In the genomic region with DNA sequence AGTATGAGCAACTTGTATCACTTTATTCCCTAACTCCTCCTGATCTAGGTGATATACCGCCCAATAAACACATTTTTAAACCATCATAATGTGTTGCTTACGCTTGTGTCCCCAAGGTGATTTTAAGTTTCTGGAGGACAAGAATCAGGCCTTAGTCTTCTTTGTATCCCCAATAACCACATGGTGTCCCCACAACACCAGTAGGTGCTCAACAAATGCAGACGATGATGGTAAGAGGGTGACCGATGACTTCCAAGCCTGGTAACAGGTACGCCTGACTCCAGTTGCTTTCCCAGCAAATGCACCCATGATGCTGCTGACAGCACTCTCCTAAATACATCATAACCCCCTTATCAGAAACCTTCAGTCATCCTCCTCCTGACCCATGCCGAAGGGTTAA, we compare ENCODE assay signal across 25 cellular contexts.
"Had no signal": no experiment of that assay in that cellular context is flagged by ENCODE, and none has a peak within 500 bp of the region (broad histone marks: within the 10 kb centered on the region; RNA-seq: fewer than 3 reads in every experiment).

No MANE protein-coding gene starts in this region.

- H3K27ac ChIP-seq: colonic mucosa, dorsolateral prefrontal cortex, hepatocyte, left lung, right lobe of liver, skin epidermis, stomach, suprapubic skin, tibial nerve had no signal

- H3K36me3 Mint-ChIP-seq: activated naive CD8-positive, alpha-beta T cell; naive B cell; stimulated activated effector memory CD8-positive, alpha-beta T cell treated with anti-CD3 and anti-CD28 coated beads, Interleukin-12 subunit alpha, Interleukin-12 subunit beta, amount 100 ng/mL, for 72 hours had no signal

- H3K4me1 ChIP-seq: colonic mucosa, left lung, right lobe of liver, suprapubic skin had no signal

- H3K79me2 ChIP-seq: hepatocyte had no signal

- DNase-seq: activated CD4-positive, alpha-beta T cell treated with anti-CD3 and anti-CD28 coated beads for 1 hour; activated CD4-positive, alpha-beta T cell treated with anti-CD3 and anti-CD28 coated beads, Interleukin-2, amount 50 U/mL, for 1 hour; activated CD8-positive, alpha-beta T cell treated with anti-CD3 and anti-CD28 coated beads, Interleukin-2, amount 10 ng/mL, durations not matched to agents 7 days and 5 days; activated naive CD4-positive, alpha-beta T cell; activated T-cell treated with anti-CD3 and anti-CD28 coated beads, Interleukin-2, amount 50 U/mL, for 24 hours; colonic mucosa; dorsolateral prefrontal cortex; foreskin fibroblast; kidney glomerular epithelial cell; left lung; naive B cell; nucleus accumbens; right lobe of liver; stimulated activated CD4-positive, alpha-beta T cell treated with anti-CD3 and anti-CD28 coated beads, Interleukin-2, amount 100 ng/mL, for 24 hours; stomach had no signal

- H3K9me3 ChIP-seq: colonic mucosa, left lung, right lobe of liver, stomach, suprapubic skin, tibial nerve had no signal

- H3K4me1 Mint-ChIP-seq: central memory CD8-positive, alpha-beta T cell; stimulated activated effector memory CD8-positive, alpha-beta T cell treated with anti-CD3 and anti-CD28 coated beads, Interleukin-12 subunit alpha, Interleukin-12 subunit beta, amount 100 ng/mL, for 72 hours had no signal

- H3K4me3 ChIP-seq: colonic mucosa, dorsolateral prefrontal cortex, hepatocyte, left lung, lung, right lobe of liver, skin epidermis, stomach, suprapubic skin, tibial nerve had no signal

- H3K27me3 ChIP-seq: colonic mucosa, dorsolateral prefrontal cortex, hepatocyte, right lobe of liver, stomach, suprapubic skin, tibial nerve had no signal

- H3K4me3 Mint-ChIP-seq: activated CD8-positive, alpha-beta T cell treated with anti-CD3 and anti-CD28 coated beads, Interleukin-2, amount 10 ng/mL, durations not matched to agents 7 days and 5 days; activated naive CD8-positive, alpha-beta T cell; activated T-cell treated with anti-CD3 and anti-CD28 coated beads, Interleukin-2, amount 50 U/mL, for 24 hours; central memory CD8-positive, alpha-beta T cell; naive B cell; stimulated activated effector memory CD8-positive, alpha-beta T cell treated with anti-CD3 and anti-CD28 coated beads, Interleukin-12 subunit alpha, Interleukin-12 subunit beta, amount 100 ng/mL, for 72 hours had no signal

- H3K4me2 ChIP-seq: hepatocyte had no signal

- H3K9me3 Mint-ChIP-seq: activated T-cell treated with anti-CD3 and anti-CD28 coated beads, Interleukin-2, amount 50 U/mL, for 24 hours; activated T-helper 2 cell treated with anti-CD3 and anti-CD28 coated beads, Interferon-gamma antibody, Interleukin-2, Interleukin-4, amounts not matched to agents 10 μg/mL and 5 μg/mL and 100 μg/mL, durations not matched to agents 14 hours and 24 hours and 36 hours; central memory CD8-positive, alpha-beta T cell; stimulated activated effector memory CD8-positive, alpha-beta T cell treated with anti-CD3 and anti-CD28 coated beads, Interleukin-12 subunit alpha, Interleukin-12 subunit beta, amount 100 ng/mL, for 72 hours had no signal

- FAIRE-seq: astrocyte had no signal

- H3K27ac Mint-ChIP-seq: activated CD8-positive, alpha-beta T cell treated with anti-CD3 and anti-CD28 coated beads, Interleukin-2, amount 10 ng/mL, durations not matched to agents 7 days and 5 days; activated naive CD8-positive, alpha-beta T cell; activated T-cell treated with anti-CD3 and anti-CD28 coated beads, Interleukin-2, amount 50 U/mL, for 24 hours; activated T-helper 2 cell treated with anti-CD3 and anti-CD28 coated beads, Interferon-gamma antibody, Interleukin-2, Interleukin-4, amounts not matched to agents 10 μg/mL and 5 μg/mL and 100 μg/mL, durations not matched to agents 14 hours and 24 hours and 36 hours; naive B cell; stimulated activated effector memory CD8-positive, alpha-beta T cell treated with anti-CD3 and anti-CD28 coated beads, Interleukin-12 subunit alpha, Interleukin-12 subunit beta, amount 100 ng/mL, for 72 hours had no signal

- H3K36me3 ChIP-seq: colonic mucosa, left lung, right lobe of liver, stomach, suprapubic skin, tibial nerve had no signal

- ATAC-seq: activated CD8-positive, alpha-beta T cell treated with anti-CD3 and anti-CD28 coated beads, Interleukin-2, amount 10 ng/mL, durations not matched to agents 7 days and 5 days; left lung; right lobe of liver; stimulated activated effector memory CD8-positive, alpha-beta T cell treated with anti-CD3 and anti-CD28 coated beads, Interleukin-12 subunit alpha, Interleukin-12 subunit beta, amount 100 ng/mL, for 72 hours had no signal

- H2AFZ ChIP-seq: hepatocyte had no signal
